In genomic region chr3:15427182-15427880, GRCh38 we compare ENCODE assay signal across 8 cellular contexts. TPM values are rescaled to one million over a fixed set of nuclear protein-coding genes. Genes with fewer than 3 reads are reported as not detected.
A peak's percentile ranks its signal among the peaks of the same experiment; 100 is the strongest.
DNase-seq lines count a peak whose midpoint lies in the region; ATAC-seq, FAIRE-seq and TF ChIP-seq lines count a peak whose summit lies in the region.

TSS of gene EAF1 (plus strand) at chr3:15427598. CDS start at chr3:15427780, 182 bp downstream.
TSS of gene METTL6 (minus strand) at chr3:15427544. CDS start at chr3:15426511, 1,033 bp downstream.

- peaks cover 17% of the 10 kb centered on the region; the same call in 1 of the 2 replicates for H3K36me3 ChIP-seq in ES-I3 (ENCODE audit: insufficient read depth, low read length)

- H3K27ac Mint-ChIP-seq in activated naive CD4-positive, alpha-beta T cell treated with anti-CD3 and anti-CD28 coated beads for 36 hours, result peak within 1 kb of the TSS; percentile 91

- H3K4me3 Mint-ChIP-seq in activated naive CD4-positive, alpha-beta T cell treated with anti-CD3 and anti-CD28 coated beads for 36 hours, result peak within 1 kb of the TSS; percentile 90

- DNase-seq in H54 (ENCODE audit: insufficient read length, low spot score), result peak; percentile 77
- DNase-seq in M059J (ENCODE audit: low read depth), result peak; percentile 78
- DNase-seq in SK-N-DZ (ENCODE audit: low spot score), result peak; percentile 92
- peak; percentile 92 for DNase-seq in activated naive CD4-positive, alpha-beta T cell treated with anti-CD3 and anti-CD28 coated beads for 36 hours
- peak; percentile 79 for DNase-seq in globus pallidus (ENCODE audit: low spot score)
- peak; percentile 73 for DNase-seq in omental fat pad (ENCODE audit: low spot score)

- H3K9me3 ChIP-seq in ES-I3 (ENCODE audit: control insufficient read depth, insufficient read depth, low read length), result no peaks in the 10 kb centered on the region

- peaks cover 5% of the 10 kb centered on the region; the same call in 1 of the 2 replicates for H3K4me1 ChIP-seq in ES-I3 (ENCODE audit: insufficient read depth, low read length)

- H3K9ac ChIP-seq in ES-I3 (ENCODE audit: low read depth, low read length), result peak within 1 kb of the TSS; percentile 92

- H3K9me3 Mint-ChIP-seq in activated naive CD4-positive, alpha-beta T cell treated with anti-CD3 and anti-CD28 coated beads for 36 hours, result no peaks in the 10 kb centered on the region

- peak; percentile 56 for TF ChIP-seq POLR2A in H54 (IDR thresholded peaks at IDR 0.05; ENCODE audit: low read depth, low read length)

- CTCF ChIA-PET in activated naive CD4-positive, alpha-beta T cell treated with anti-CD3 and anti-CD28 coated beads for 36 hours (lab: Charles Lee), result no interaction called here

- peaks cover 19% of the 10 kb centered on the region for H3K36me3 Mint-ChIP-seq in activated naive CD4-positive, alpha-beta T cell treated with anti-CD3 and anti-CD28 coated beads for 36 hours (ENCODE audit: low read depth)

- H3K27ac ChIP-seq in temporal lobe (ENCODE audit: low read depth, low read length), result no peak within 1 kb of the TSS

- no peak for FAIRE-seq in H54 (lab: Jason Lieb, UNC)

- H3K4me1 Mint-ChIP-seq in activated naive CD4-positive, alpha-beta T cell treated with anti-CD3 and anti-CD28 coated beads for 36 hours (ENCODE audit: low read depth), result peaks cover 41% of the 10 kb centered on the region

- no peaks in the 10 kb centered on the region for H3K27me3 Mint-ChIP-seq in activated naive CD4-positive, alpha-beta T cell treated with anti-CD3 and anti-CD28 coated beads for 36 hours (ENCODE audit: low read depth)

- intact Hi-C loops in activated naive CD4-positive, alpha-beta T cell treated with anti-CD3 and anti-CD28 coated beads for 36 hours (cut with micrococcal nuclease), result loop anchor here (1.0 to 5.0 kb wide), 6 partner anchors 130 to 775 kb away; partner anchors contain the start of genes BTD, CCDC174, HACL1 and NR2C2

- ATAC-seq in omental fat pad (ENCODE audit: low FRiP score), result peak; percentile 88

- no peak for TF ChIP-seq CTCF in omental fat pad (IDR thresholded peaks at IDR 0.05)

RNA-seq across cellular contexts. Expression of gene EAF1, which starts in this region (rescaled TPM):
- total RNA-seq in M059J (2014; rRNA removed; shearing (Covaris generic)), result 19.3 and 32.8 TPM in 2 replicates
- polyA plus RNA-seq in SK-N-DZ (2014; cell fraction: cytosol; rRNA removed), result 38.8 and 43.8 TPM in 2 replicates
- polyA plus RNA-seq in SK-N-DZ (2014; cell fraction: nucleus; rRNA removed), result 13.9 and 14.0 TPM in 2 replicates
- total RNA-seq in activated naive CD4-positive, alpha-beta T cell treated with anti-CD3 and anti-CD28 coated beads for 36 hours, result 10 to 100 TPM; 19.5 to 20.6 TPM
- total RNA-seq in omental fat pad, result 10 to 100 TPM; 17.5 to 53.0 (median 22.0) TPM
- total RNA-seq in temporal lobe, result 27.8 TPM

RNA-seq across cellular contexts. Expression of gene METTL6, which starts in this region (rescaled TPM):
- 11.4 and 21.6 TPM in 2 replicates for total RNA-seq in M059J (2014; rRNA removed; shearing (Covaris generic))
- polyA plus RNA-seq in SK-N-DZ (2014; cell fraction: cytosol; rRNA removed), result 39.9 and 42.4 TPM in 2 replicates
- polyA plus RNA-seq in SK-N-DZ (2014; cell fraction: nucleus; rRNA removed), result 21.4 and 25.9 TPM in 2 replicates
- total RNA-seq in activated naive CD4-positive, alpha-beta T cell treated with anti-CD3 and anti-CD28 coated beads for 36 hours, result 10 to 100 TPM; 12.5 to 14.0 TPM
- total RNA-seq in omental fat pad, result 10 to 100 TPM; 11.4 to 16.9 (median 12.9) TPM
- total RNA-seq in temporal lobe, result 56.3 TPM
